Comparison of ENCODE assay signal across 16 cellular contexts in genomic region chr1:121471517-121471916, GRCh38.
DNase-seq lines count a peak whose midpoint lies in the region; ATAC-seq and TF ChIP-seq lines count a peak whose summit lies in the region.
"Had no signal": no experiment of that assay in that cellular context is flagged by ENCODE, and none has a peak within 500 bp of the region (broad histone marks: within the 10 kb centered on the region; RNA-seq: fewer than 3 reads in every experiment).

No MANE protein-coding gene starts in this region.

- H3K9me3 Mint-ChIP-seq in stimulated activated memory B cell treated with anti-CD40 and anti-IgM and Interleukin-4, amounts not matched to agents 10 μg/mL and 1 μg/mL and 100 μg/mL, for 72 hours: no peaks in the 10 kb centered on the region
- H3K9me3 Mint-ChIP-seq in stimulated activated naive B cell treated with anti-CD40 and anti-IgM and Interleukin-4, amounts not matched to agents 10 μg/mL and 1 μg/mL and 100 μg/mL, for 72 hours: peaks cover 0 to 10% of the 10 kb centered on the region in 2 donors

- no peaks in the 10 kb centered on the region for H3K27me3 ChIP-seq in right atrium auricular region
- H3K27me3 ChIP-seq: neural progenitor cell, SJSA1, upper lobe of right lung had no signal

- H3K9me3 ChIP-seq in right atrium auricular region: no peaks in the 10 kb centered on the region
- H3K9me3 ChIP-seq: SJSA1, upper lobe of right lung had no signal

- ATAC-seq in GM18498 (IDR thresholded peaks at IDR 0.05; ENCODE audit: unreplicated experiment): peak; percentile 99
- peak; percentile 96 for ATAC-seq in GM19351 (IDR thresholded peaks at IDR 0.05; ENCODE audit: unreplicated experiment)
- peak; percentile 94 for ATAC-seq in HG02759 (IDR thresholded peaks at IDR 0.05; ENCODE audit: unreplicated experiment)
- peak; percentile 99 for ATAC-seq in HG03457 (IDR thresholded peaks at IDR 0.05; ENCODE audit: unreplicated experiment)
- no peak for ATAC-seq in stimulated activated memory B cell treated with anti-CD40 and anti-IgM and Interleukin-4, amounts not matched to agents 10 μg/mL and 1 μg/mL and 100 μg/mL, for 72 hours
- no peak for ATAC-seq in stimulated activated naive B cell treated with anti-CD40 and anti-IgM and Interleukin-4, amounts not matched to agents 10 μg/mL and 1 μg/mL and 100 μg/mL, for 72 hours (replicated peaks)
- ATAC-seq: upper lobe of right lung had no signal

- H3K27ac Mint-ChIP-seq in stimulated activated memory B cell treated with anti-CD40 and anti-IgM and Interleukin-4, amounts not matched to agents 10 μg/mL and 1 μg/mL and 100 μg/mL, for 72 hours: no peak overlapping the region
- no peak overlapping the region for H3K27ac Mint-ChIP-seq in stimulated activated naive B cell treated with anti-CD40 and anti-IgM and Interleukin-4, amounts not matched to agents 10 μg/mL and 1 μg/mL and 100 μg/mL, for 72 hours
- H3K27ac Mint-ChIP-seq: brain, neural progenitor cell had no signal

- H3K4me3 Mint-ChIP-seq in stimulated activated memory B cell treated with anti-CD40 and anti-IgM and Interleukin-4, amounts not matched to agents 10 μg/mL and 1 μg/mL and 100 μg/mL, for 72 hours: no peak overlapping the region
- no peak overlapping the region for H3K4me3 Mint-ChIP-seq in stimulated activated naive B cell treated with anti-CD40 and anti-IgM and Interleukin-4, amounts not matched to agents 10 μg/mL and 1 μg/mL and 100 μg/mL, for 72 hours
- H3K4me3 Mint-ChIP-seq: brain, neural progenitor cell had no signal

- no peaks in the 10 kb centered on the region for H3K4me1 ChIP-seq in right atrium auricular region
- H3K4me1 ChIP-seq: neural progenitor cell, SJSA1, upper lobe of right lung had no signal

- no peak for TF ChIP-seq CTCF in right atrium auricular region (IDR thresholded peaks at IDR 0.05)

- peaks cover 11% of the 10 kb centered on the region for H3K27me3 Mint-ChIP-seq in stimulated activated memory B cell treated with anti-CD40 and anti-IgM and Interleukin-4, amounts not matched to agents 10 μg/mL and 1 μg/mL and 100 μg/mL, for 72 hours
- H3K27me3 Mint-ChIP-seq in stimulated activated naive B cell treated with anti-CD40 and anti-IgM and Interleukin-4, amounts not matched to agents 10 μg/mL and 1 μg/mL and 100 μg/mL, for 72 hours: peaks cover 0 to 5% of the 10 kb centered on the region in 2 donors

- peaks cover 9% of the 10 kb centered on the region for H3K4me1 Mint-ChIP-seq in stimulated activated memory B cell treated with anti-CD40 and anti-IgM and Interleukin-4, amounts not matched to agents 10 μg/mL and 1 μg/mL and 100 μg/mL, for 72 hours
- H3K4me1 Mint-ChIP-seq in stimulated activated naive B cell treated with anti-CD40 and anti-IgM and Interleukin-4, amounts not matched to agents 10 μg/mL and 1 μg/mL and 100 μg/mL, for 72 hours: peaks cover 0 to 3% of the 10 kb centered on the region in 2 donors
- H3K4me1 Mint-ChIP-seq: brain had no signal

- no peak overlapping the region for H3K27ac ChIP-seq in right atrium auricular region
- H3K27ac ChIP-seq: neural progenitor cell, SJSA1, upper lobe of right lung had no signal

- no peaks in the 10 kb centered on the region for H3K36me3 ChIP-seq in right atrium auricular region
- H3K36me3 ChIP-seq: neural progenitor cell, SJSA1, upper lobe of right lung had no signal

- DNase-seq in activated gamma-delta T cell treated with Interleukin-2 at 50 U/mL for 16 hours (no peak), right atrium auricular region (ENCODE audit: low spot score) (no peak)
- no peak for DNase-seq in stimulated activated naive B cell treated with anti-CD40 and anti-IgM and Interleukin-4, amounts not matched to agents 10 μg/mL and 1 μg/mL and 100 μg/mL, for 72 hours
- DNase-seq: activated effector memory CD4-positive, alpha-beta T cell treated with Interleukin-2 at 50 U/mL for 16 hours; HCEC 1CT; NCI-H524; small intestine; upper lobe of right lung had no signal

- H3K36me3 Mint-ChIP-seq in stimulated activated memory B cell treated with anti-CD40 and anti-IgM and Interleukin-4, amounts not matched to agents 10 μg/mL and 1 μg/mL and 100 μg/mL, for 72 hours: no peaks in the 10 kb centered on the region
- H3K36me3 Mint-ChIP-seq in stimulated activated naive B cell treated with anti-CD40 and anti-IgM and Interleukin-4, amounts not matched to agents 10 μg/mL and 1 μg/mL and 100 μg/mL, for 72 hours: peaks cover 3 to 9% of the 10 kb centered on the region in 2 donors
- H3K36me3 Mint-ChIP-seq: brain, neural progenitor cell had no signal

- H3K4me3 ChIP-seq in right atrium auricular region: no peak overlapping the region
- H3K4me3 ChIP-seq: neural progenitor cell, SJSA1, upper lobe of right lung had no signal

Comparison
In these comparisons a context has a peak if more than half of its experiments do, and no peak if none do; other contexts are left out.
1. ATAC-seq: peak in GM18498 (single experiment), GM19351 (single experiment), HG02759 (single experiment) and HG03457 (single experiment); none in stimulated activated memory B cell treated with anti-CD40 and anti-IgM and Interleukin-4, amounts not matched to agents 10 μg/mL and 1 μg/mL and 100 μg/mL, for 72 hours (single experiment) and stimulated activated naive B cell treated with anti-CD40 and anti-IgM and Interleukin-4, amounts not matched to agents 10 μg/mL and 1 μg/mL and 100 μg/mL, for 72 hours (0 of 2).